8 cellular contexts compared by ENCODE assay signal in genomic region chr17:48647103-48647963, GRCh38. TPM values are rescaled to one million over a fixed set of nuclear protein-coding genes. Genes with fewer than 3 reads are reported as not detected.
DNase-seq lines count a peak whose midpoint lies in the region; TF ChIP-seq lines count a peak whose summit lies in the region.

No MANE protein-coding gene starts in this region.

- H3F3A ChIP-seq in SK-N-SH (replicated peaks; ENCODE audit: insufficient read depth): no peaks in the 10 kb centered on the region

- in situ Hi-C loops in GM13976 (cut with MboI; ENCODE audit: low sequenced_read_pairs, unreplicated experiment): no loop called here

- H3K4me3 ChIP-seq in SK-N-SH (ENCODE audit: low read depth in 2 of 2, low read length in 1 of 2) (peak overlapping the region in 1 of 2 experiments; percentile 56; a peak in 2 of 4 replicates), iPS-18a (ENCODE audit: low read length) (peak overlapping the region; percentile 38), stomach (peak overlapping the region; percentile 32 to 49 (median 44))

- no peaks in the 10 kb centered on the region for H3K9me2 ChIP-seq in SK-N-SH

- no peaks in the 10 kb centered on the region for H3K36me3 ChIP-seq in SK-N-SH (replicated peaks in 1 of 2; ENCODE audit: control insufficient read depth in 1 of 2, insufficient read depth in 2 of 2, low read length in 1 of 2)
- H3K36me3 ChIP-seq in iPS-18a (ENCODE audit: control insufficient read depth, low read depth, low read length): no peaks in the 10 kb centered on the region
- H3K36me3 ChIP-seq in stomach: no peaks in the 10 kb centered on the region

- peak overlapping the region; percentile 70 for H3K4me3 Mint-ChIP-seq in activated CD4-positive, alpha-beta T cell treated with anti-CD3 and anti-CD28 coated beads, Interleukin-2, amount 10 ng/mL, durations not matched to agents 7 days and 5 days

- H3K9me3 Mint-ChIP-seq in activated CD4-positive, alpha-beta T cell treated with anti-CD3 and anti-CD28 coated beads, Interleukin-2, amount 10 ng/mL, durations not matched to agents 7 days and 5 days: no peaks in the 10 kb centered on the region

- intact Hi-C loops in stomach (cut with DNase I; ENCODE audit: low total_unique reads): no loop called here

- no peak overlapping the region for H2AFZ ChIP-seq in SK-N-SH (ENCODE audit: low read depth)

- H3K27ac Mint-ChIP-seq in activated CD4-positive, alpha-beta T cell treated with anti-CD3 and anti-CD28 coated beads, Interleukin-2, amount 10 ng/mL, durations not matched to agents 7 days and 5 days: peak overlapping the region; percentile 13

- no peaks in the 10 kb centered on the region for H3K4me1 ChIP-seq in SK-N-SH (ENCODE audit: control insufficient read depth in 1 of 2, insufficient read depth in 2 of 2, low read depth in 1 of 2, low read length in 1 of 2)
- H3K4me1 ChIP-seq in iPS-18a (ENCODE audit: control insufficient read depth, low read depth, low read length): no peaks in the 10 kb centered on the region
- peaks cover 0 to 28% (median 20%) of the 10 kb centered on the region in 4 donors for H3K4me1 ChIP-seq in stomach

- POLR2A ChIA-PET in activated CD4-positive, alpha-beta T cell treated with anti-CD3 and anti-CD28 coated beads, Interleukin-2, amount 10 ng/mL, durations not matched to agents 7 days and 5 days (lab: Charles Lee): interaction anchor here (0.7 kb wide), 1 partner anchor 76 kb away, joined by 3 read pairs; no protein-coding TSS in a partner anchor
- POLR2A ChIA-PET in SK-N-SH (lab: Yijun Ruan, JAX): no interaction called here

- TF ChIP-seq EP300 in SK-N-SH (IDR thresholded peaks at IDR 0.05; ENCODE audit: borderline replicate concordance in 1 of 2, low read depth in 1 of 2, low read length in 1 of 2): no peak
- TF ChIP-seq EP300 in stomach (IDR thresholded peaks at IDR 0.05): no peak

- CTCF ChIA-PET in activated CD4-positive, alpha-beta T cell treated with anti-CD3 and anti-CD28 coated beads, Interleukin-2, amount 10 ng/mL, durations not matched to agents 7 days and 5 days (lab: Charles Lee): interaction anchor here (0.7 to 1.9 kb wide), 8 partner anchors 11 to 54 kb away, joined by 3 to 6 read pairs (median 4); no protein-coding TSS in a partner anchor
- CTCF ChIA-PET in SK-N-SH (lab: Yijun Ruan, JAX): interaction anchor here (1.0 to 2.7 kb wide), 6 partner anchors 10 to 385 kb away, joined by 3 to 12 read pairs (median 4); no protein-coding TSS in a partner anchor

- no peak for TF ChIP-seq RAD21 in SK-N-SH (IDR thresholded peaks at IDR 0.05; ENCODE audit: low read length)

- no peaks in the 10 kb centered on the region for H3K36me3 Mint-ChIP-seq in activated CD4-positive, alpha-beta T cell treated with anti-CD3 and anti-CD28 coated beads, Interleukin-2, amount 10 ng/mL, durations not matched to agents 7 days and 5 days (ENCODE audit: low read depth)

- 10% methylated on average over 29 of the region's 30 CpGs for WGBS in SK-N-SH (ENCODE audit: low lambda C conversion rate)
- 2 to 5% (median 2%) methylated on average over 27 to 30 of the region's 30 CpGs for WGBS in stomach, 5 donors

- H4K20me1 ChIP-seq in SK-N-SH (ENCODE audit: insufficient read depth): no peaks in the 10 kb centered on the region

- DNase-seq in activated CD4-positive, alpha-beta T cell treated with anti-CD3 and anti-CD28 coated beads, Interleukin-2, amount 10 ng/mL, durations not matched to agents 7 days and 5 days: no peak
- DNase-seq in activated CD4-positive, alpha-beta T cell treated with anti-CD3 and anti-CD28 coated beads for 4 hours: no peak
- DNase-seq in SK-N-SH: peak; percentile 42
- DNase-seq in stomach: no peak
- DNase-seq in NCI-H1092 (lab: John Stamatoyannopoulos, UW): no peak
- no peak for DNase-seq in stimulated activated CD8-positive, alpha-beta memory T cell treated with anti-CD3 and anti-CD28 coated beads, Interleukin-4, amount 100 ng/mL, for 48 hours
- no peak for DNase-seq in GM13976 (ENCODE audit: low spot score)

- H3K27me3 Mint-ChIP-seq in activated CD4-positive, alpha-beta T cell treated with anti-CD3 and anti-CD28 coated beads, Interleukin-2, amount 10 ng/mL, durations not matched to agents 7 days and 5 days: peaks cover 77% of the 10 kb centered on the region

- no peak for TF ChIP-seq POLR2A in stomach (IDR thresholded peaks at IDR 0.05)

- peaks cover 22% of the 10 kb centered on the region for H3K4me1 Mint-ChIP-seq in activated CD4-positive, alpha-beta T cell treated with anti-CD3 and anti-CD28 coated beads, Interleukin-2, amount 10 ng/mL, durations not matched to agents 7 days and 5 days

- H3K27me3 ChIP-seq in SK-N-SH (ENCODE audit: insufficient read depth) (peaks cover 84% of the 10 kb centered on the region), iPS-18a (ENCODE audit: control insufficient read depth, insufficient read depth, low read length) (peaks cover 91% of the 10 kb centered on the region), stomach (peaks cover 20 to 100% (median 69%) of the 10 kb centered on the region in 3 donors)

- H3K27ac ChIP-seq in SK-N-SH (ENCODE audit: low read depth in 2 of 2, low read length in 1 of 2) (no peak overlapping the region), iPS-18a (ENCODE audit: low read length) (no peak overlapping the region), stomach (no peak overlapping the region)

- H3K9me3 ChIP-seq in SK-N-SH: no peaks in the 10 kb centered on the region
- no peaks in the 10 kb centered on the region for H3K9me3 ChIP-seq in iPS-18a (ENCODE audit: control insufficient read depth, low read depth, low read length)
- no peaks in the 10 kb centered on the region for H3K9me3 ChIP-seq in stomach

- TF ChIP-seq CTCF in SK-N-SH (IDR thresholded peaks at IDR 0.05) (no peak), stomach (IDR thresholded peaks at IDR 0.05) (no peak), GM13976 (IDR thresholded peaks at IDR 0.05; ENCODE audit: borderline replicate concordance, control extremely low read depth, extremely low read depth, insufficient read depth, missing control alignments) (no peak)

- no peaks in the 10 kb centered on the region for H3K79me2 ChIP-seq in SK-N-SH (ENCODE audit: insufficient read depth)

- H3K9ac ChIP-seq in SK-N-SH (no peak overlapping the region), iPS-18a (ENCODE audit: low read length) (no peak overlapping the region)

- H3K4me2 ChIP-seq in SK-N-SH: peak overlapping the region; percentile 75

TF ChIP-seq in SK-N-SH, 30 proteins besides CTCF, POLR2A, EP300 and RAD21 (continues in another document):
- TF ChIP-seq RXRA (IDR thresholded peaks at IDR 0.05; ENCODE audit: borderline replicate concordance, low read depth) (no peak), TEAD4 (IDR thresholded peaks at IDR 0.05; ENCODE audit: borderline replicate concordance, insufficient read depth) (no peak), FOSL2 (IDR thresholded peaks at IDR 0.05; ENCODE audit: borderline replicate concordance, low read depth) (no peak), MXI1 (IDR thresholded peaks at IDR 0.05; ENCODE audit: low read depth, low read length) (no peak), RCOR1 (IDR thresholded peaks at IDR 0.05; ENCODE audit: low read length) (no peak), JUND (IDR thresholded peaks at IDR 0.05) (no peak), POLR2AphosphoS5 (IDR thresholded peaks at IDR 0.05; ENCODE audit: low read depth, low read length) (no peak), TAF1 (IDR thresholded peaks at IDR 0.05; ENCODE audit: borderline replicate concordance, low read depth, low read length) (no peak), YY1 (IDR thresholded peaks at IDR 0.05; ENCODE audit: low read depth) (no peak), GABPA (IDR thresholded peaks at IDR 0.05; ENCODE audit: low read depth) (no peak)

RNA-seq across cellular contexts. Expression of gene HOXB9, which starts 21.2 kb away (rescaled TPM):
- not detected for total RNA-seq in activated CD4-positive, alpha-beta T cell treated with anti-CD3 and anti-CD28 coated beads, Interleukin-2, amount 10 ng/mL, durations not matched to agents 7 days and 5 days
- polyA plus RNA-seq in SK-N-SH (2012; rRNA removed) (not detected in 2 replicates), stomach (not detected)
- polyA plus RNA-seq in SK-N-SH (2012; cell fraction: cytosol; rRNA removed): not detected in 2 replicates
- not detected in 2 replicates for polyA plus RNA-seq in SK-N-SH (2012; cell fraction: nucleus; rRNA removed)
- 10 to 100 TPM in 1 of 5 donors, not detected in 4; 11.3 TPM for total RNA-seq in stomach

RNA-seq across cellular contexts. Expression of gene HOXB8, which starts 32.2 kb away (rescaled TPM):
- not detected for total RNA-seq in activated CD4-positive, alpha-beta T cell treated with anti-CD3 and anti-CD28 coated beads, Interleukin-2, amount 10 ng/mL, durations not matched to agents 7 days and 5 days
- polyA plus RNA-seq in SK-N-SH (2012; rRNA removed) (not detected in 2 replicates), stomach (under 1 TPM in 2 of 3 donors, not detected in 1; 0.46 to 0.56 TPM)
- polyA plus RNA-seq in SK-N-SH (2012; cell fraction: cytosol; rRNA removed): not detected in 2 replicates
- polyA plus RNA-seq in SK-N-SH (2012; cell fraction: nucleus; rRNA removed): not detected in 2 replicates
- total RNA-seq in stomach: 10 to 100 TPM in 1 of 5 donors, 1 to 10 TPM in 4; 1.2 to 13.0 (median 1.5) TPM

RNA-seq across cellular contexts. Expression of gene HOXB7, which starts 36.5 kb away (rescaled TPM):
- under 1 TPM; 0.25 to 0.30 TPM for total RNA-seq in activated CD4-positive, alpha-beta T cell treated with anti-CD3 and anti-CD28 coated beads, Interleukin-2, amount 10 ng/mL, durations not matched to agents 7 days and 5 days
- polyA plus RNA-seq in SK-N-SH (2012; rRNA removed) (not detected in 2 replicates), stomach (1 to 10 TPM; 1.0 to 8.2 (median 2.8) TPM)
- polyA plus RNA-seq in SK-N-SH (2012; cell fraction: cytosol; rRNA removed): not detected in 2 replicates
- not detected in 2 replicates for polyA plus RNA-seq in SK-N-SH (2012; cell fraction: nucleus; rRNA removed)
- total RNA-seq in stomach: 10 to 100 TPM in 1 of 5 donors, 1 to 10 TPM in 4; 1.8 to 16.5 (median 2.3) TPM

RNA-seq across cellular contexts. Expression of gene HOXB6, which starts 42.5 kb away (rescaled TPM):
- not detected for total RNA-seq in activated CD4-positive, alpha-beta T cell treated with anti-CD3 and anti-CD28 coated beads, Interleukin-2, amount 10 ng/mL, durations not matched to agents 7 days and 5 days
- polyA plus RNA-seq in SK-N-SH (2012; rRNA removed) (not detected in 2 replicates), stomach (10 to 100 TPM in 1 of 3 donors, 1 to 10 TPM in 2; 5.7 to 10.2 (median 7.8) TPM)
- not detected in 2 replicates for polyA plus RNA-seq in SK-N-SH (2012; cell fraction: cytosol; rRNA removed)
- not detected in 2 replicates for polyA plus RNA-seq in SK-N-SH (2012; cell fraction: nucleus; rRNA removed)
- 100 to 1,000 TPM in 1 of 5 donors, 10 to 100 TPM in 3, 1 to 10 TPM in 1; 4.2 to 150 (median 11.9) TPM for total RNA-seq in stomach

RNA-seq across cellular contexts. Expression of gene HOXB5, which starts 53.8 kb away (rescaled TPM):
- not detected for total RNA-seq in activated CD4-positive, alpha-beta T cell treated with anti-CD3 and anti-CD28 coated beads, Interleukin-2, amount 10 ng/mL, durations not matched to agents 7 days and 5 days
- not detected in 2 replicates for polyA plus RNA-seq in SK-N-SH (2012; rRNA removed)
- polyA plus RNA-seq in SK-N-SH (2012; cell fraction: cytosol; rRNA removed): 0.01 TPM in 1 of 2 replicates, not detected in the other
- not detected in 2 replicates for polyA plus RNA-seq in SK-N-SH (2012; cell fraction: nucleus; rRNA removed)
- total RNA-seq in stomach: 10 to 100 TPM in 2 of 5 donors, under 1 TPM in 2, not detected in 1; 0.43 to 50.4 (median 6.2) TPM
- polyA plus RNA-seq in stomach: 1 to 10 TPM; 2.2 to 2.7 (median 2.4) TPM
